In the genomic region with DNA sequence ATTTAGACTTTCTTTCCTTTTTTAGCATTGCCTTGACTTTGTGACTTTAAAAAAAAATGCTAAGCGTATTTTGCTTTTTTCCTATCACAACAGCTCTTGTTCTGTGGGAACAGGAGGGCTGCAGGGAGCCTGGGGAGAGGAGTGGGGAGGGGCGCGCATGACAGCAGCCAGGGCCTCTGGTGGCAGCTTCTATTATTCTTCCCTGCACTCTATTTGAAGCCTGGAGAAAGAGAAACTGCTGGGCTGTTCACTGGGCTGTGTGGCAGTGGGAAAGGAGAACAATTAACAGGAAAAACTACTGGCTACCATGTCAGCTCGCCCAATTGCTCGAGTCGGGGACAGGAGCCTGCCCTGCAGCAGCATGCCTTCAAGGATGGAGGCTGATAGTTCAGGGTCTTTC, we compare ENCODE assay signal across 20 cellular contexts.
DNase-seq lines count a peak whose midpoint lies in the region; TF ChIP-seq lines count a peak whose summit lies in the region.
"Had no signal": no experiment of that assay in that cellular context is flagged by ENCODE, and none has a peak within 500 bp of the region (broad histone marks: within the 10 kb centered on the region; RNA-seq: fewer than 3 reads in every experiment).

No MANE protein-coding gene starts in this region.

- 69% methylated on average over 6 of the region's 6 CpGs for WGBS in smooth muscle cell (ENCODE audit: low lambda C conversion rate)

- no peaks in the 10 kb centered on the region for H3K4me1 Mint-ChIP-seq in MCF 10A (ENCODE audit: insufficient read depth, unreplicated experiment)

- CTCF ChIA-PET in MCF 10A (lab: Yijun Ruan, JAX) = interaction anchor here (0.6 kb wide), 1 partner anchor 174 kb away, joined by 3 read pairs; no protein-coding TSS in a partner anchor

- H3K27me3 Mint-ChIP-seq in MCF 10A (ENCODE audit: insufficient read depth, unreplicated experiment) = peaks cover 27% of the 10 kb centered on the region
- H3K27me3 Mint-ChIP-seq: dendritic cell treated with granulocyte-macrophage colony-stimulating factor and Interleukin-4, amounts not matched to agents 40 ng/mL and 50 ng/mL, for 4 days had no signal

- TF ChIP-seq CTCF in WERI-Rb-1 (IDR thresholded peaks at IDR 0.05; ENCODE audit: low read depth, low read length) (0 out of 2 replicates have a peak, but pooled peaks have one; percentile 13), smooth muscle cell (IDR thresholded peaks at IDR 0.05; ENCODE audit: borderline replicate concordance, insufficient read depth, poor library complexity, severe bottlenecking) (no peak), MCF 10A (IDR thresholded peaks at IDR 0.05; ENCODE audit: unreplicated experiment) (no peak)

- no TSS peak for BruUV-seq in MCF 10A (replicated peaks; lab: Mats Ljungman, UMichigan)

- H3K9me3 ChIP-seq in WERI-Rb-1 (ENCODE audit: severe bottlenecking) = no peaks in the 10 kb centered on the region
- no peaks in the 10 kb centered on the region for H3K9me3 ChIP-seq in neuron (ENCODE audit: low read length)
- no peaks in the 10 kb centered on the region for H3K9me3 ChIP-seq in smooth muscle cell (replicated peaks; ENCODE audit: low read depth)
- H3K9me3 ChIP-seq: ascending aorta, esophagus muscularis mucosa, heart right ventricle, vagina had no signal

- H3K79me2 ChIP-seq in smooth muscle cell (ENCODE audit: low read depth) = no peaks in the 10 kb centered on the region

- intact Hi-C loops in MCF 10A (cut with micrococcal nuclease) = no loop called here

- no peak overlapping the region for H3K27ac ChIP-seq in WERI-Rb-1
- no peak overlapping the region for H3K27ac ChIP-seq in smooth muscle cell (ENCODE audit: low read depth)
- H3K27ac ChIP-seq: ascending aorta, esophagus muscularis mucosa, heart right ventricle, vagina had no signal

- H3F3A ChIP-seq in smooth muscle cell (ENCODE audit: low read depth) = peaks cover 4% of the 10 kb centered on the region

- H3K9ac ChIP-seq in smooth muscle cell (ENCODE audit: low read depth) = no peak overlapping the region

- H3K4me2 ChIP-seq in smooth muscle cell = no peak overlapping the region

- H3K4me3 ChIP-seq in WERI-Rb-1 (ENCODE audit: low read depth, low read length) (no peak overlapping the region), neuron (ENCODE audit: low read length) (peak overlapping the region; percentile 1), smooth muscle cell (no peak overlapping the region)
- H3K4me3 ChIP-seq: ascending aorta, esophagus muscularis mucosa, heart right ventricle, vagina had no signal

- H4K20me1 ChIP-seq in smooth muscle cell (ENCODE audit: low read depth) = no peaks in the 10 kb centered on the region

- no peaks in the 10 kb centered on the region for H3K9me3 Mint-ChIP-seq in MCF 10A (ENCODE audit: unreplicated experiment)
- H3K9me3 Mint-ChIP-seq: CD8-positive, alpha-beta T cell; dendritic cell treated with granulocyte-macrophage colony-stimulating factor and Interleukin-4, amounts not matched to agents 40 ng/mL and 50 ng/mL, for 4 days; T-helper 2 cell treated with Interferon-gamma antibody and Interleukin-4, amounts not matched to agents 5 μg/mL and 100 μg/mL, for 36 hours had no signal

- no peaks in the 10 kb centered on the region for H3K36me3 Mint-ChIP-seq in MCF 10A (ENCODE audit: insufficient read depth, unreplicated experiment)
- H3K36me3 Mint-ChIP-seq: CD8-positive, alpha-beta T cell had no signal

- POLR2A ChIA-PET in MCF 10A (lab: Yijun Ruan, JAX) = no interaction called here

- H3K4me1 ChIP-seq in neuron (ENCODE audit: insufficient read depth, low read length) (peaks cover 18% of the 10 kb centered on the region), smooth muscle cell (ENCODE audit: low read depth) (peaks cover 19% of the 10 kb centered on the region)
- H3K4me1 ChIP-seq: ascending aorta, vagina had no signal

- H2AFZ ChIP-seq in neuron (ENCODE audit: low read depth, low read length) (peak overlapping the region; percentile 11), smooth muscle cell (ENCODE audit: low read depth) (no peak overlapping the region)

- peaks cover 10% of the 10 kb centered on the region for H3K36me3 ChIP-seq in WERI-Rb-1
- no peaks in the 10 kb centered on the region for H3K36me3 ChIP-seq in neuron (ENCODE audit: insufficient read depth, low read length)
- H3K36me3 ChIP-seq in smooth muscle cell (ENCODE audit: low read depth) = no peaks in the 10 kb centered on the region
- H3K36me3 ChIP-seq: ascending aorta, vagina had no signal

- DNase-seq in ELF-1 (ENCODE audit: low read depth, low spot score) (peak; percentile 69), WERI-Rb-1 (no peak), hypothalamus (lab: John Stamatoyannopoulos, UW) (peak in 27 of 51 donors; percentile 6 to 60 (median 33)), smooth muscle cell (lab: John Stamatoyannopoulos, UW; ENCODE audit: unreplicated experiment) (no peak), NCI-H748 (lab: John Stamatoyannopoulos, UW; ENCODE audit: unreplicated experiment) (no peak), MCF 10A (ENCODE audit: unreplicated experiment) (no peak)
- no peak for DNase-seq in activated effector memory CD4-positive, alpha-beta T cell treated with anti-CD3 and anti-CD28 coated beads, Interleukin-2, amount 50 U/mL, for 16 hours
- DNase-seq: activated CD4-positive, alpha-beta T cell treated with anti-CD3 and anti-CD28 coated beads for 1 hour; CD8-positive, alpha-beta T cell; heart right ventricle; left colon; NCI-H1417; stimulated activated CD4-positive, alpha-beta T cell treated with anti-CD3 and anti-CD28 coated beads, Interleukin-15, amount 100 ng/mL, for 24 hours; stimulated activated naive CD8-positive, alpha-beta T cell treated with anti-CD3 and anti-CD28 coated beads, Interleukin-15, Interleukin-2, amounts not matched to agents 100 U/mL and 50 U/mL, for 24 hours had no signal

- H3K4me3 Mint-ChIP-seq in MCF 10A (ENCODE audit: unreplicated experiment) = no peak overlapping the region
- H3K4me3 Mint-ChIP-seq: CD8-positive, alpha-beta T cell; dendritic cell treated with granulocyte-macrophage colony-stimulating factor and Interleukin-4, amounts not matched to agents 40 ng/mL and 50 ng/mL, for 4 days; T-helper 2 cell treated with Interferon-gamma antibody and Interleukin-4, amounts not matched to agents 5 μg/mL and 100 μg/mL, for 36 hours had no signal

- H3K27me3 ChIP-seq in WERI-Rb-1 (ENCODE audit: insufficient read depth, low read depth, severe bottlenecking) (no peaks in the 10 kb centered on the region), neuron (ENCODE audit: insufficient read depth, low read length) (no peaks in the 10 kb centered on the region), smooth muscle cell (ENCODE audit: low read depth) (no peaks in the 10 kb centered on the region)
- H3K27me3 ChIP-seq: ascending aorta, esophagus muscularis mucosa, heart right ventricle, vagina had no signal

- H3K27ac Mint-ChIP-seq in MCF 10A (ENCODE audit: low read depth, unreplicated experiment) = no peak overlapping the region
- H3K27ac Mint-ChIP-seq: CD8-positive, alpha-beta T cell; dendritic cell treated with granulocyte-macrophage colony-stimulating factor and Interleukin-4, amounts not matched to agents 40 ng/mL and 50 ng/mL, for 4 days; T-helper 2 cell treated with Interferon-gamma antibody and Interleukin-4, amounts not matched to agents 5 μg/mL and 100 μg/mL, for 36 hours had no signal

Comparison
In these comparisons a context has a peak if more than half of its experiments do, and no peak if none do; other contexts are left out.
1. DNase-seq: peak in ELF-1 (single experiment) and hypothalamus (27 of 51); none in WERI-Rb-1 (single experiment), smooth muscle cell (single experiment), NCI-H748 (single experiment), activated effector memory CD4-positive, alpha-beta T cell treated with anti-CD3 and anti-CD28 coated beads, Interleukin-2, amount 50 U/mL, for 16 hours (single experiment) and MCF 10A (single experiment).